ENCODE assay signal across 2 cellular contexts in the genomic region with DNA sequence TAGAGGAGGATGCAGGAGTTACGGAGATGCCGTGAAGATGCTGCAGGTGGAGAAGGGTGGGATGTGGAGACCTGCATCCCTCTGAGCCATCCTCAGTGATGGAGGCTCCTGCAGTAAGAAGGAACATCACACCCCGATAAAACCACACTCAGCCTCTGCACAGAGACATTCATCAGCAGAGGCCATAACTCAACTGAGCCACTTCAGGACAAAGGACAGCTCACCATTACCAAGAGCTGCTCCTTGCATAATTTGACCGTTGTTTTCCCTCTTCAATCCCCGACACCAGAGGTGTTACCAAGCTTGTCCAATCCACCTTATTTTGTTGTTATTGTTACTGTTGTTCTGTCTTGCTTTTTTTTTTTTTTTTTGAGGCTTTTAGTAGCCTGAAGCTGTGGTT.
TF ChIP-seq lines count a peak whose summit lies in the region.

No MANE protein-coding gene starts in this region.

TF ChIP-seq in H1, 55 proteins besides CTCF, POLR2A, EP300 and RAD21 (continued from another document):
- TF ChIP-seq, protein P1, sequence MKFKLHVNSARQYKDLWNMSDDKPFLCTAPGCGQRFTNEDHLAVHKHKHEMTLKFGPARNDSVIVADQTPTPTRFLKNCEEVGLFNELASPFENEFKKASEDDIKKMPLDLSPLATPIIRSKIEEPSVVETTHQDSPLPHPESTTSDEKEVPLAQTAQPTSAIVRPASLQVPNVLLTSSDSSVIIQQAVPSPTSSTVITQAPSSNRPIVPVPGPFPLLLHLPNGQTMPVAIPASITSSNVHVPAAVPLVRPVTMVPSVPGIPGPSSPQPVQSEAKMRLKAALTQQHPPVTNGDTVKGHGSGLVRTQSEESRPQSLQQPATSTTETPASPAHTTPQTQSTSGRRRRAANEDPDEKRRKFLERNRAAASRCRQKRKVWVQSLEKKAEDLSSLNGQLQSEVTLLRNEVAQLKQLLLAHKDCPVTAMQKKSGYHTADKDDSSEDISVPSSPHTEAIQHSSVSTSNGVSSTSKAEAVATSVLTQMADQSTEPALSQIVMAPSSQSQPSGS (IDR thresholded peaks at IDR 0.05; ENCODE audit: low read length): no peak
- TF ChIP-seq E2F6 (IDR thresholded peaks at IDR 0.05) (no peak), JUN (IDR thresholded peaks at IDR 0.05; ENCODE audit: low read depth, low read length) (no peak), KDM5A (IDR thresholded peaks at IDR 0.05; ENCODE audit: low read length) (no peak), TAF1 (IDR thresholded peaks at IDR 0.05; ENCODE audit: low read depth, low read length) (no peak), HDAC2 (IDR thresholded peaks at IDR 0.05; ENCODE audit: borderline replicate concordance in 1 of 2, low read depth in 2 of 2, low read length in 2 of 2) (no peak), TBP (IDR thresholded peaks at IDR 0.05; ENCODE audit: low read depth, low read length) (no peak)

TF ChIP-seq in liver, 16 proteins besides CTCF, POLR2A, EP300 and RAD21 (continued from another document):
- peak; percentile 86 for TF ChIP-seq REST (IDR thresholded peaks at IDR 0.05)
